ENCODE assay signal across 8 cellular contexts in the genomic region with DNA sequence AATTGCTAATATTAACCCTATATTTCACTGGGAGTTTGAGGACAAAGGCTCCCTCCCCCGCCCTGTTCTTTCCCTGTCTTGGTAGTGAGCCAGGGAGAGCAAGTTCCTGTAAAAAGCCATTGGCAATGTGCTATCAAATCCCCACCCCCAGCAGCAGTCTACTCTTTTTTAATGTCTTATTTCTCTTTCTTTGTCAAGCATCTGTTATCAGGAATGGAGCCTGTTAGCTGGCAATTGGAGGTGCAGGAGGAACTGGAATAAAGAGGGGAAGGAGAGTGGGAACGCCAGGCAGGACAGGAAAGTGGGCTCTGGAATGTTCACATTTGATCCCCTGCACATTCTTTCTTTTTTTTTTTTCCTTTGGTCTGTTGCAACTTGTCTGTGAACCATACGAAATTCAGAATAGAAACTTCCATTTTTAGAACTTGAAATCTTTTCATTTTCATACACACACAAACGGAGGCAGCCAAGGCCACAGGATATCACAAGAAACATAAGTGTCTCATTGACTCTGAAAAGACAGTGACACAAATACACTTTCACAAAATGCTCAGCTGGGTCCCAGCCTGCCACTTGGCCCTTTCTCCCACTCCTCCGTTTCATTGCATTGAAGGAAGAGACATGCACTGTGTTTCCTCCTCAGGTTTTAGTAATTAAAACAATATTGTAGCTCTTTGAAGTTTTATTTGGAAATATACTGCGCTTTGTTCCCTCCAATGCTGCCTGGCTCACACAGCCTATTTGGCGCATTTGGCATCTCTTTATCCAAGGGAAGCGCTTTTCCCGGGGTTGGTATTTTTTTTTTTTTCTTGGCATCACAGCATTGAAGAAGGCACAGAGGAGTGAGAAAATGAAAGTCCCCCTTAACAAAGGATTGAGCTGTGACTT.
DNase-seq lines count a peak whose midpoint lies in the region; ATAC-seq and TF ChIP-seq lines count a peak whose summit lies in the region.

No MANE protein-coding gene starts in this region.

- peak; percentile 70 for ATAC-seq in GM21723 (IDR thresholded peaks at IDR 0.05; ENCODE audit: unreplicated experiment)

- dilution Hi-C loops in mammary epithelial cell (cut with HindIII; ENCODE audit: low sequenced_read_pairs) = no loop called here

- no peaks in the 10 kb centered on the region for H3K79me2 ChIP-seq in mammary epithelial cell (ENCODE audit: insufficient read depth, low read length)

- H3K9ac ChIP-seq in ES-I3 (ENCODE audit: low read depth, low read length) (peak overlapping the region; percentile 48), HUES6 (ENCODE audit: low read length) (peak overlapping the region; percentile 26), mammary epithelial cell (ENCODE audit: insufficient read depth, low read length) (peak overlapping the region; percentile 96)

- in situ Hi-C loops in mammary epithelial cell (cut with MboI; ENCODE audit: low sequenced_read_pairs in 2 of 2) = loop anchor here in 1 of 2 donors (25.0 kb wide), 1 partner anchor 674 kb away; a partner anchor contains a TSS

- H3K27ac ChIP-seq in HUES6 (ENCODE audit: low read depth, low read length) (0 out of 2 replicates have a peak overlapping the region, but pooled peaks have one; percentile 34), mammary epithelial cell (ENCODE audit: insufficient read depth, low read depth, low read length) (peak overlapping the region; percentile 99)

- H3K27me3 ChIP-seq in HUES6 (ENCODE audit: control insufficient read depth, insufficient read depth, low read length) = no peaks in the 10 kb centered on the region
- no peaks in the 10 kb centered on the region for H3K27me3 ChIP-seq in mammary epithelial cell (ENCODE audit: insufficient read depth, low read length)

- no peaks in the 10 kb centered on the region for H4K20me1 ChIP-seq in mammary epithelial cell (ENCODE audit: insufficient read depth, low read length)

- intact Hi-C loops in mammary epithelial cell (cut with micrococcal nuclease) = loop anchor here (1.0 to 10.0 kb wide), 11 partner anchors 73 to 1737 kb away; a partner anchor contains a TSS

- WGBS in mammary epithelial cell (ENCODE audit: low coverage, missing lambda C conversion rate) = 0% methylated on average over 9 of the region's 9 CpGs

- H3K4me3 ChIP-seq in HUES6 (ENCODE audit: low read depth, low read length) = peak overlapping the region; percentile 20
- peak overlapping the region in 2 of 3 experiments; percentile 9 to 32 for H3K4me3 ChIP-seq in mammary epithelial cell (replicated peaks in 1 of 3; ENCODE audit: insufficient read depth in 1 of 3, low read depth in 2 of 3, low read length in 3 of 3)

- no peaks in the 10 kb centered on the region for H3K36me3 ChIP-seq in ES-I3 (ENCODE audit: insufficient read depth, low read length)
- H3K36me3 ChIP-seq in HUES6 (ENCODE audit: control insufficient read depth, insufficient read depth, low read length) = no peaks in the 10 kb centered on the region
- no peaks in the 10 kb centered on the region for H3K36me3 ChIP-seq in mammary epithelial cell (ENCODE audit: insufficient read depth, low read length)

- H3K9me3 ChIP-seq in ES-I3 (ENCODE audit: control insufficient read depth, insufficient read depth, low read length) (no peaks in the 10 kb centered on the region), HUES6 (ENCODE audit: control insufficient read depth, insufficient read depth, low read depth, low read length) (no peaks in the 10 kb centered on the region), mammary epithelial cell (replicated peaks; ENCODE audit: insufficient read depth, low read length) (peaks cover 11% of the 10 kb centered on the region)

- H3K4me1 ChIP-seq in ES-I3 (ENCODE audit: insufficient read depth, low read length) (peaks cover 56% of the 10 kb centered on the region), HUES6 (ENCODE audit: control insufficient read depth, insufficient read depth, low read length) (peaks cover 60% of the 10 kb centered on the region), mammary epithelial cell (ENCODE audit: insufficient read depth, low read length) (peaks cover 50% of the 10 kb centered on the region)

- DNase-seq in mammary epithelial cell = peak; percentile 69
- peak; percentile 75 for DNase-seq in medulla oblongata (ENCODE audit: extremely low spot score)
- no peak for DNase-seq in stimulated activated CD4-positive, alpha-beta T cell treated with anti-CD3 and anti-CD28 coated beads, Interleukin-4, amount 100 ng/mL, for 4 hours
- no peak for DNase-seq in effector CD8-positive, alpha-beta T cell (lab: John Stamatoyannopoulos, UW)
- DNase-seq in stimulated activated naive CD4-positive, alpha-beta T cell (lab: John Stamatoyannopoulos, UW) = no peak

- H2AFZ ChIP-seq in mammary epithelial cell (ENCODE audit: low read depth, low read length) = peak overlapping the region; percentile 71

- H3K4me2 ChIP-seq in mammary epithelial cell (ENCODE audit: insufficient read depth, low read depth, low read length) = peak overlapping the region; percentile 82

- BruUV-seq in mammary epithelial cell (replicated peaks; lab: Mats Ljungman, UMichigan) = TSS peak; percentile 50

- CTCF ChIA-PET in mammary epithelial cell (lab: Charles Lee; ENCODE audit: low non-redundant PET) = interaction anchor here (0.6 kb wide), 1 partner anchor 1519 kb away, joined by 3 read pairs; no protein-coding TSS in a partner anchor

- TF ChIP-seq CTCF in mammary epithelial cell (conservative IDR thresholded peaks at IDR 0.05 in 1 of 2, IDR thresholded peaks at IDR 0.05 in 1 of 2; ENCODE audit: extremely low read depth in 1 of 2, insufficient read depth in 1 of 2, low read depth in 1 of 2, low read length in 2 of 2) = no peak

Comparison
In these comparisons a context has a peak if more than half of its experiments do, and no peak if none do; other contexts are left out.
1. H3K9ac ChIP-seq: peak in every context shown above with its lines; median percentile 96 in mammary epithelial cell; 48 in ES-I3; 26 in HUES6.
2. DNase-seq: peak in mammary epithelial cell (single experiment) and medulla oblongata (single experiment); none in stimulated activated CD4-positive, alpha-beta T cell treated with anti-CD3 and anti-CD28 coated beads, Interleukin-4, amount 100 ng/mL, for 4 hours (0 of 2), effector CD8-positive, alpha-beta T cell (single experiment) and stimulated activated naive CD4-positive, alpha-beta T cell (0 of 6).